ENCODE assay signal across 8 cellular contexts in genomic region chr4:111943796-111944203, GRCh38.
DNase-seq lines count a peak whose midpoint lies in the region; ATAC-seq, FAIRE-seq and TF ChIP-seq lines count a peak whose summit lies in the region.

No MANE protein-coding gene starts in this region.

- CTCF ChIA-PET in CD8-positive, alpha-beta memory T cell (lab: Charles Lee) = no interaction called here

- H3K27me3 Mint-ChIP-seq in astrocyte (ENCODE audit: low read depth, unreplicated experiment) = no peaks in the 10 kb centered on the region
- H3K27me3 Mint-ChIP-seq in CD8-positive, alpha-beta memory T cell = no peaks in the 10 kb centered on the region

- H3K36me3 Mint-ChIP-seq in astrocyte (ENCODE audit: low read depth, unreplicated experiment) = no peaks in the 10 kb centered on the region
- no peaks in the 10 kb centered on the region for H3K36me3 Mint-ChIP-seq in CD8-positive, alpha-beta memory T cell

- H3K27ac ChIP-seq in astrocyte (ENCODE audit: low read depth, low read length) (no peak overlapping the region), lung (ENCODE audit: low read depth in 1 of 2, low read length in 1 of 2) (no peak overlapping the region)
- H3K27ac ChIP-seq in CD8-positive, alpha-beta memory T cell (ENCODE audit: low read depth, low read length) = no peak overlapping the region

- no peaks in the 10 kb centered on the region for H4K20me1 ChIP-seq in astrocyte (ENCODE audit: insufficient read depth, low read length)

- no peak overlapping the region for H2AFZ ChIP-seq in astrocyte (ENCODE audit: low read depth, low read length)

- no peak overlapping the region for H3K4me3 ChIP-seq in AG09309 (ENCODE audit: control insufficient read depth, low read depth, low read length)
- no peak overlapping the region for H3K4me3 ChIP-seq in astrocyte (ENCODE audit: insufficient read depth, low read depth, low read length)
- H3K4me3 ChIP-seq in lung = no peak overlapping the region
- no peak overlapping the region for H3K4me3 ChIP-seq in CD8-positive, alpha-beta memory T cell (ENCODE audit: low read length)

- no peak for FAIRE-seq in astrocyte (lab: Jason Lieb, UNC)

- no peak overlapping the region for H3K27ac Mint-ChIP-seq in astrocyte (ENCODE audit: unreplicated experiment)
- H3K27ac Mint-ChIP-seq in CD8-positive, alpha-beta memory T cell = no peak overlapping the region

- H3K27me3 ChIP-seq in astrocyte (ENCODE audit: insufficient read depth, low read length) (no peaks in the 10 kb centered on the region), lung (ENCODE audit: control insufficient read depth, insufficient read depth) (no peaks in the 10 kb centered on the region)
- H3K27me3 ChIP-seq in CD8-positive, alpha-beta memory T cell (ENCODE audit: insufficient read depth, low read length, poor library complexity, severe bottlenecking) = no peaks in the 10 kb centered on the region

- H3K79me2 ChIP-seq in astrocyte (ENCODE audit: insufficient read depth, low read length) = no peaks in the 10 kb centered on the region

- no peaks in the 10 kb centered on the region for H3K36me3 ChIP-seq in astrocyte (ENCODE audit: insufficient read depth, low read length)
- no peaks in the 10 kb centered on the region for H3K36me3 ChIP-seq in lung (ENCODE audit: control insufficient read depth in 2 of 2, insufficient read depth in 2 of 2, low read length in 2 of 2)
- H3K36me3 ChIP-seq in CD8-positive, alpha-beta memory T cell (ENCODE audit: insufficient read depth, low read length) = no peaks in the 10 kb centered on the region

- no peak overlapping the region for H3K4me3 Mint-ChIP-seq in astrocyte (ENCODE audit: unreplicated experiment)
- no peak overlapping the region for H3K4me3 Mint-ChIP-seq in CD8-positive, alpha-beta memory T cell

- H3K4me1 Mint-ChIP-seq in astrocyte (ENCODE audit: low read depth, unreplicated experiment) = no peaks in the 10 kb centered on the region
- H3K4me1 Mint-ChIP-seq in CD8-positive, alpha-beta memory T cell = no peaks in the 10 kb centered on the region

- ATAC-seq in GM18511 (IDR thresholded peaks at IDR 0.05; ENCODE audit: unreplicated experiment) (peak; percentile 94), HG02763 (IDR thresholded peaks at IDR 0.05; ENCODE audit: unreplicated experiment) (peak; percentile 92), lung (ENCODE audit: insufficient read depth, low FRiP score) (peak; percentile 41)

- TF ChIP-seq CTCF in AG09309 (IDR thresholded peaks at IDR 0.05; ENCODE audit: control insufficient read depth, insufficient read depth, low read depth, low read length, missing control alignments) = peak; percentile 44
- peak; percentile 31 for TF ChIP-seq CTCF in astrocyte (IDR thresholded peaks at IDR 0.05; ENCODE audit: insufficient read depth, low read depth, low read length)
- TF ChIP-seq CTCF in lung (IDR thresholded peaks at IDR 0.05; ENCODE audit: control extremely low read depth, extremely low read depth) = no peak

- DNase-seq in AG09309 (ENCODE audit: low read depth) (no peak), NAMALWA (ENCODE audit: low spot score) (peak; percentile 58), astrocyte (ENCODE audit: low read depth) (no peak), lung (ENCODE audit: low spot score) (peak; percentile 35), activated gamma-delta T cell (lab: John Stamatoyannopoulos, UW) (no peak)
- DNase-seq in CD8-positive, alpha-beta memory T cell = no peak

- POLR2A ChIA-PET in CD8-positive, alpha-beta memory T cell (lab: Charles Lee) = no interaction called here

- no peaks in the 10 kb centered on the region for H3K9me3 ChIP-seq in astrocyte (ENCODE audit: insufficient read depth, low read depth, low read length)
- no peaks in the 10 kb centered on the region for H3K9me3 ChIP-seq in lung (ENCODE audit: control insufficient read depth in 2 of 2, insufficient read depth in 1 of 2, low read length in 1 of 2)
- no peaks in the 10 kb centered on the region for H3K9me3 ChIP-seq in CD8-positive, alpha-beta memory T cell (ENCODE audit: low read length)

- 16 to 18% methylated on average over 7 of the region's 7 CpGs for WGBS in lung, 2 donors

- no peak overlapping the region for H3K4me2 ChIP-seq in astrocyte (ENCODE audit: low read length)

- no peaks in the 10 kb centered on the region for H3K4me1 ChIP-seq in astrocyte (ENCODE audit: insufficient read depth, low read length)
- H3K4me1 ChIP-seq in lung (ENCODE audit: control insufficient read depth in 2 of 2, insufficient read depth in 2 of 2, low read length in 2 of 2) = no peaks in the 10 kb centered on the region
- H3K4me1 ChIP-seq in CD8-positive, alpha-beta memory T cell (ENCODE audit: insufficient read depth, low read length) = no peaks in the 10 kb centered on the region

- H3K9ac ChIP-seq in astrocyte (ENCODE audit: low read length) = no peak overlapping the region

- H3K9me3 Mint-ChIP-seq in astrocyte (ENCODE audit: unreplicated experiment) = no peaks in the 10 kb centered on the region
- H3K9me3 Mint-ChIP-seq in CD8-positive, alpha-beta memory T cell = peaks cover 0 to 2% (median 0%) of the 10 kb centered on the region in 5 donors

Comparison
In these comparisons a context has a peak if more than half of its experiments do, and no peak if none do; other contexts are left out.
1. DNase-seq: peak in NAMALWA (single experiment) and lung (single experiment); none in AG09309 (single experiment), astrocyte (single experiment), CD8-positive, alpha-beta memory T cell (0 of 5) and activated gamma-delta T cell (single experiment).
2. ATAC-seq: peak in every context shown above with its lines; median percentile 94 in GM18511; 92 in HG02763; 41 in lung.